In genomic region chr5:122076023-122076422, GRCh38 we compare ENCODE assay signal across 12 cellular contexts. TPM values are rescaled to one million over a fixed set of nuclear protein-coding genes. Genes with fewer than 3 reads are reported as not detected.
DNase-seq lines count a peak whose midpoint lies in the region; ATAC-seq, FAIRE-seq and TF ChIP-seq lines count a peak whose summit lies in the region.
"Had no signal": no experiment of that assay in that cellular context is flagged by ENCODE, and none has a peak within 500 bp of the region (broad histone marks: within the 10 kb centered on the region; RNA-seq: fewer than 3 reads in every experiment).

No MANE protein-coding gene starts in this region.

- WGBS in hepatocyte (ENCODE audit: low lambda C conversion rate, missing lambda C conversion rate), result 58% methylated on average over 1 of the region's 1 CpG
- 47% methylated on average over 1 of the region's 1 CpG for WGBS in suprapubic skin

- TF ChIP-seq EP300 in suprapubic skin (IDR thresholded peaks at IDR 0.05), result no peak

- DNase-seq in astrocyte of the cerebellum (ENCODE audit: low read depth), result no peak
- DNase-seq in hepatocyte (ENCODE audit: low spot score), result no peak
- no peak for DNase-seq in suprapubic skin (ENCODE audit: low spot score in 2 of 2)
- DNase-seq in endothelial cell (ENCODE audit: low spot score), result no peak
- DNase-seq in central memory CD4-positive, alpha-beta T cell, result no peak
- DNase-seq in GM12892 (ENCODE audit: insufficient read length), result no peak
- DNase-seq: naive B cell, NCI-H187 treated with DMSO at 0.1 percent for 48 hours had no signal

- H3K9me2 ChIP-seq in hepatocyte (replicated peaks; ENCODE audit: insufficient read depth), result no peaks in the 10 kb centered on the region

- CTCF ChIA-PET in HEK293 (lab: Yijun Ruan, JAX), result interaction anchor here (0.6 to 3.0 kb wide), 20 partner anchors 11 to 1414 kb away, joined by 3 to 23 read pairs (median 4); partner anchors contain the start of gene SRFBP1

- H4K20me1 ChIP-seq in hepatocyte (ENCODE audit: insufficient read depth, poor library complexity, severe bottlenecking), result no peaks in the 10 kb centered on the region

- no peak for TF ChIP-seq CTCF in HEK293 (tag by site-specific recombination; IDR thresholded peaks at IDR 0.05)
- TF ChIP-seq CTCF in astrocyte of the cerebellum (IDR thresholded peaks at IDR 0.05; ENCODE audit: low read depth, low read length, missing control alignments), result no peak
- no peak for TF ChIP-seq CTCF in hepatocyte (IDR thresholded peaks at IDR 0.05; ENCODE audit: poor library complexity)
- TF ChIP-seq CTCF in suprapubic skin (IDR thresholded peaks at IDR 0.05), result no peak
- no peak for TF ChIP-seq CTCF in endothelial cell (IDR thresholded peaks at IDR 0.05; ENCODE audit: unreplicated experiment)

- FAIRE-seq in GM12892 (lab: Jason Lieb, UNC), result no peak

- peak overlapping the region; percentile 88 for H3K4me2 ChIP-seq in hepatocyte

- H2AFZ ChIP-seq in hepatocyte, result peak overlapping the region; percentile 67

- H3K9me3 ChIP-seq in HEK293 (ENCODE audit: control insufficient read depth, insufficient read depth, low read depth, low read length) (no peaks in the 10 kb centered on the region), hepatocyte (ENCODE audit: low read depth) (no peaks in the 10 kb centered on the region), suprapubic skin (no peaks in the 10 kb centered on the region)

- no peak overlapping the region for H3K4me3 Mint-ChIP-seq in endothelial cell (ENCODE audit: unreplicated experiment)

- peaks cover 29% of the 10 kb centered on the region for H3K4me1 Mint-ChIP-seq in endothelial cell (ENCODE audit: unreplicated experiment)

- no peak for ATAC-seq in HG03432 (IDR thresholded peaks at IDR 0.05; ENCODE audit: unreplicated experiment)
- ATAC-seq: HCT116 had no signal

- H3K36me3 ChIP-seq in HEK293 (ENCODE audit: control insufficient read depth in 2 of 2, insufficient read depth in 1 of 2, low read length in 2 of 2) (peaks cover 0 to 6% of the 10 kb centered on the region in 2 experiments; a peak in 1 of 3 replicates), hepatocyte (replicated peaks; ENCODE audit: insufficient read depth, low read depth) (no peaks in the 10 kb centered on the region), suprapubic skin (no peaks in the 10 kb centered on the region)

- H3K4me1 ChIP-seq in HEK293 (ENCODE audit: control insufficient read depth, insufficient read depth, low read length) (peaks cover 3% of the 10 kb centered on the region; the same call in 1 of the 2 replicates), hepatocyte (ENCODE audit: insufficient read depth) (peaks cover 8% of the 10 kb centered on the region), suprapubic skin (peaks cover 31% of the 10 kb centered on the region)

- in situ Hi-C loops in astrocyte of the cerebellum (cut with HindIII; ENCODE audit: low sequenced_read_pairs), result no loop called here

- H3K4me3 ChIP-seq in HEK293 (ENCODE audit: low read depth, low read length) (no peak overlapping the region), astrocyte of the cerebellum (ENCODE audit: low read depth, low read length) (peak overlapping the region; percentile 77), hepatocyte (peak overlapping the region; percentile 67), suprapubic skin (peak overlapping the region; percentile 72)

- H3K27me3 ChIP-seq in hepatocyte, result no peaks in the 10 kb centered on the region
- peaks cover 4% of the 10 kb centered on the region for H3K27me3 ChIP-seq in suprapubic skin

- no peaks in the 10 kb centered on the region for H3K36me3 Mint-ChIP-seq in endothelial cell (ENCODE audit: low read depth, unreplicated experiment)
- H3K36me3 Mint-ChIP-seq: naive B cell had no signal

- no peaks in the 10 kb centered on the region for H3K9me3 Mint-ChIP-seq in endothelial cell (ENCODE audit: unreplicated experiment)
- H3K9me3 Mint-ChIP-seq: activated naive CD8-positive, alpha-beta T cell treated with anti-CD3 and anti-CD28 coated beads for 36 hours had no signal

- peaks cover 2% of the 10 kb centered on the region for H3K27me3 Mint-ChIP-seq in endothelial cell (ENCODE audit: unreplicated experiment)

- TF ChIP-seq POLR2A in suprapubic skin (IDR thresholded peaks at IDR 0.05) (no peak), GM12892 (IDR thresholded peaks at IDR 0.05; ENCODE audit: low read depth, low read length) (no peak)

- H3K27ac ChIP-seq in HEK293 (ENCODE audit: extremely low read depth, low read depth, low read length) (no peak overlapping the region), hepatocyte (peak overlapping the region; percentile 84), suprapubic skin (peak overlapping the region; percentile 89)

- H3K27ac Mint-ChIP-seq in endothelial cell (ENCODE audit: unreplicated experiment), result no peak overlapping the region
- H3K27ac Mint-ChIP-seq: activated naive CD8-positive, alpha-beta T cell treated with anti-CD3 and anti-CD28 coated beads for 36 hours had no signal

- peaks cover 11% of the 10 kb centered on the region for H3K79me2 ChIP-seq in hepatocyte

- POLR2A ChIA-PET in HEK293 (lab: Yijun Ruan, JAX), result interaction anchor here (0.6 kb wide), 1 partner anchor 115 kb away, joined by 4 read pairs; the partner anchor contains the start of gene SRFBP1

TF ChIP-seq in HEK293, 187 proteins besides CTCF, POLR2A, EP300 and RAD21:
- no peak for TF ChIP-seq ZNF23 (tag by site-specific recombination; IDR thresholded peaks at IDR 0.05; ENCODE audit: borderline replicate concordance)
- peak; percentile 23; the same call in 1 of the 2 replicates for TF ChIP-seq ZNF660 (tag by site-specific recombination; IDR thresholded peaks at IDR 0.05)
TF ChIP-seq in HEK293: peak in this region for 1.

RNA-seq across cellular contexts. Expression of gene LOX, which starts 2.0 kb away (rescaled TPM):
- total RNA-seq in hepatocyte, result 98.2 and 120 TPM in 2 replicates
- 216 and 238 TPM in 2 replicates for polyA plus RNA-seq in hepatocyte
- 10 to 100 TPM in 2 of 4 donors, 1 to 10 TPM in 2; 4.9 to 20.2 (median 9.8) TPM for total RNA-seq in suprapubic skin
- 0.23 TPM for total RNA-seq in endothelial cell (ENCODE audit: unreplicated experiment)
- polyA plus RNA-seq in GM12892 (2012; ENCODE audit: missing spikeins), result 0.47 TPM
- total RNA-seq: activated naive CD8-positive, alpha-beta T cell treated with anti-CD3 and anti-CD28 coated beads for 36 hours had no signal

RNA-seq across cellular contexts. Expression of gene ZNF474, which starts 53.3 kb away (rescaled TPM):
- total RNA-seq in hepatocyte (0.43 and 1.9 TPM in 2 replicates), suprapubic skin (1 to 10 TPM in 3 of 4 donors, not detected in 1; 1.0 to 2.0 (median 1.4) TPM), endothelial cell (ENCODE audit: unreplicated experiment) (not detected)
- polyA plus RNA-seq in hepatocyte, result 1.7 and 2.8 TPM in 2 replicates
- not detected for polyA plus RNA-seq in GM12892 (2012; ENCODE audit: missing spikeins)
